Comparison of ENCODE assay signal across 3 cellular contexts in genomic region chr10:46907186-46907585, GRCh38. TPM values are rescaled to one million over a fixed set of nuclear protein-coding genes. Genes with fewer than 3 reads are reported as not detected.
"Had no signal": no experiment of that assay in that cellular context is flagged by ENCODE, and none has a peak within 500 bp of the region (broad histone marks: within the 10 kb centered on the region; RNA-seq: fewer than 3 reads in every experiment).

No MANE protein-coding gene starts in this region.

RNA-seq across cellular contexts. Expression of gene PTPN20, which starts 4.0 kb away (rescaled TPM):
- total RNA-seq: activated CD8-positive, alpha-beta T cell treated with anti-CD3 and anti-CD28 coated beads, Interleukin-2, amount 10 ng/mL, durations not matched to agents 7 days and 5 days; ascending aorta had no signal
- polyA plus RNA-seq: endothelial cell of umbilical vein had no signal
